8 cellular contexts compared by ENCODE assay signal in the genomic region with DNA sequence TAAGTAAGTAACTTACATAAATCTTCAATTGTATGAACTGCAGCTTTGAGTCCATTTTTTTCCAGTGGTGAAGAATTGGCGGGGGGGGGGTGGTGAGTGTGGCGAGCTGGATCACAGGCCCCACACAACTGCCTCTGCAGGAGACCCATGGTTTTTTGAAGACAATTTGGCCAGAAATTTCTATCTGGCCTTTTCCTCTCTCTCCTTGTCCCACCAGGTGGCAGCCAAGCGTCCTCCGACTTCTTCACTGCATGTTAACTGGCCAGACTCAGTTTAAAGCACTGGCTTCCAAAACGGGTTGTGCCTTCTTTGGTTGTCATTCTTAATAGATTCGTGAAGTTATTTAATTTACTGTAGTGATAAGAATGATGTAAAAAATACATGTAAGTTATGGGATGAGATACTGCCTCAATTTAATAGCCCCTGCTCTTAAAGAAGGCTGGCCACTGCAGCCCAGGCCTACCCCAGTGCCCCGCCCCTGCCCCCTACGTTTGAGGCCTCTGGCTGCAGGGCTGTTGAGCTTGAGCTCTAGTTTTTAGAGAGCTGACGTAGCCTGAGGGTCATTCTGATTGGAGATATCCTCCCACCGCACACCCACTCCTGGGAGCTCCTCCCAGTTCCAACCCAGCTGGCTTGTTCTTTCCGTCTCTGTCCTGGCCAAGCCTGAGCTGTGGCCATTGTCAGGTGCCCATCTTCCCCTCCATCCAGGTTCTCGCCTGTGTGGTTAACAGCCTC. TPM values are rescaled to one million over a fixed set of nuclear protein-coding genes. Genes with fewer than 3 reads are reported as not detected.
DNase-seq lines count a peak whose midpoint lies in the region; FAIRE-seq and TF ChIP-seq lines count a peak whose summit lies in the region.

No MANE protein-coding gene starts in this region.

- H2AFZ ChIP-seq in H1 (ENCODE audit: low read length), result no peak overlapping the region

- H3K9ac ChIP-seq in H1 (replicated peaks in 1 of 4; ENCODE audit: extremely low read depth in 1 of 4, low read depth in 3 of 4, low read length in 3 of 4), result no peak overlapping the region

- peak; percentile 53 to 66 for TF ChIP-seq RAD21 in H1 (IDR thresholded peaks at IDR 0.05 in 1 of 2, conservative IDR thresholded peaks at IDR 0.05 in 1 of 2; ENCODE audit: low read depth in 2 of 2, low read length in 2 of 2)

- H3K4me2 ChIP-seq in H1 (ENCODE audit: insufficient read depth in 1 of 2, low read depth in 2 of 2, low read length in 2 of 2), result no peak overlapping the region

- H4K20me1 ChIP-seq in H1 (replicated peaks in 1 of 2; ENCODE audit: control insufficient read depth in 1 of 2, insufficient read depth in 2 of 2, low read length in 2 of 2), result peaks cover 0 to 2% of the 10 kb centered on the region in 2 experiments

- no peak overlapping the region for H3K27ac ChIP-seq in H1 (ENCODE audit: low read depth, low read length)

- no peaks in the 10 kb centered on the region for H3K79me2 ChIP-seq in H1 (ENCODE audit: control insufficient read depth in 1 of 2, insufficient read depth in 2 of 2, low read length in 2 of 2)

- TF ChIP-seq EP300 in H1 (IDR thresholded peaks at IDR 0.05; ENCODE audit: borderline replicate concordance in 1 of 2, low read depth in 2 of 2, low read length in 2 of 2), result no peak

- no peaks in the 10 kb centered on the region for H3K9me3 Mint-ChIP-seq in neural crest cell

- H3K23ac ChIP-seq in H1 (ENCODE audit: insufficient read length), result no peak overlapping the region

- no peaks in the 10 kb centered on the region for H3K4me1 ChIP-seq in H1 (replicated peaks in 1 of 4; ENCODE audit: control insufficient read depth in 3 of 4, insufficient read depth in 4 of 4, low read length in 3 of 4)

- H3K27ac Mint-ChIP-seq in neural crest cell (ENCODE audit: unreplicated experiment), result no peak overlapping the region

- DNase-seq in NCI-H526 (lab: John Stamatoyannopoulos, UW) (peak; percentile 10 to 59), NCI-H526 treated with DMSO at 0.1 percent for 48 hours (lab: John Stamatoyannopoulos, UW) (no peak), NCI-H2227 (lab: John Stamatoyannopoulos, UW; ENCODE audit: unreplicated experiment) (peak; percentile 75), H1 (ENCODE audit: low read depth in 1 of 2, low spot score in 2 of 2) (no peak), neural crest cell (ENCODE audit: low read depth, low spot score) (peak; percentile 65), SKM-1 treated with dmso at 0.1 percent for 144 hours (lab: John Stamatoyannopoulos, UW; ENCODE audit: unreplicated experiment) (no peak), germinal center (ENCODE audit: low spot score) (no peak), RCC 7860 (ENCODE audit: low spot score) (no peak)

- POLR2A ChIA-PET in H1 (lab: Charles Lee; ENCODE audit: partially characterized antibody), result interaction anchor here (0.6 to 1.2 kb wide), 2 partner anchors 9 to 112 kb away, joined by 4 read pairs; no protein-coding TSS in a partner anchor

- no peak overlapping the region for H4K91ac ChIP-seq in H1 (replicated peaks; ENCODE audit: insufficient read length, low read length)

- no peak overlapping the region for H2AK5ac ChIP-seq in H1 (ENCODE audit: low read depth, low read length)

- H3K36me3 ChIP-seq in H1 (ENCODE audit: control insufficient read depth in 2 of 4, insufficient read depth in 4 of 4, low read length in 3 of 4), result peaks cover 36 to 75% (median 59%) of the 10 kb centered on the region in 4 experiments

- TF ChIP-seq POLR2A in H1 (IDR thresholded peaks at IDR 0.05; ENCODE audit: control extremely low read depth in 1 of 2, low read depth in 2 of 2, low read length in 2 of 2), result no peak

- no peaks in the 10 kb centered on the region; the same call in 1 of the 2 replicates for H3K79me1 ChIP-seq in H1 (ENCODE audit: low read depth, low read length)

- H3K18ac ChIP-seq in H1 (ENCODE audit: extremely low read depth, low read length), result no peak overlapping the region

- no peak overlapping the region for H2BK15ac ChIP-seq in H1 (ENCODE audit: low read length)

- H2BK120ac ChIP-seq in H1 (replicated peaks; ENCODE audit: low read depth, low read length), result no peak overlapping the region

- no peak overlapping the region for H3K4me3 ChIP-seq in H1 (ENCODE audit: extremely low read depth in 1 of 4, insufficient read depth in 2 of 4, low read depth in 3 of 4, low read length in 4 of 4)

- H3K56ac ChIP-seq in H1 (replicated peaks; ENCODE audit: insufficient read length, low read depth, low read length), result no peak overlapping the region

- H2BK20ac ChIP-seq in H1 (ENCODE audit: low read length), result no peak overlapping the region

- CTCF ChIA-PET in H1 (lab: Charles Lee; ENCODE audit: partially characterized antibody), result interaction anchor here (0.6 to 4.0 kb wide), 24 partner anchors 8 to 1474 kb away, joined by 3 to 34 read pairs (median 3); partner anchors contain the start of gene COIL

- H3K27me3 Mint-ChIP-seq in neural crest cell (ENCODE audit: low read depth), result no peaks in the 10 kb centered on the region

- peak; percentile 36 for FAIRE-seq in H1 (lab: Jason Lieb, UNC)
- no peak for FAIRE-seq in RCC 7860 (lab: Jason Lieb, UNC)

- WGBS in H1 (ENCODE audit: extremely low coverage in 1 of 2, insufficient coverage in 1 of 2, insufficient read length in 1 of 2, insufficient replicate concordance in 2 of 2, low coverage in 1 of 2, low lambda C conversion rate in 2 of 2, missing lambda C conversion rate in 1 of 2), 2 experiments, result 72% methylated on average over 12 of the region's 12 CpGs; no CpG with 5 or more reads in 1 of the 2 experiments

- no peaks in the 10 kb centered on the region for H3K23me2 ChIP-seq in H1 (ENCODE audit: low read depth, low read length)

- no peak overlapping the region for H2BK12ac ChIP-seq in H1 (ENCODE audit: low read depth, low read length)

- no peak overlapping the region for H4K5ac ChIP-seq in H1 (ENCODE audit: insufficient read length, low read depth, low read length)

- H2BK5ac ChIP-seq in H1 (ENCODE audit: low read depth, low read length), result no peak overlapping the region

- H4K8ac ChIP-seq in H1 (ENCODE audit: extremely low read depth, insufficient read depth, low read length), result no peak overlapping the region

- H3K14ac ChIP-seq in H1 (ENCODE audit: insufficient read length), result no peak overlapping the region

- TF ChIP-seq CTCF in H1 (IDR thresholded peaks at IDR 0.05; ENCODE audit: control extremely low read depth in 1 of 3, insufficient read depth in 1 of 3, low read depth in 1 of 3, low read length in 3 of 3), result peak; percentile 55 to 62 (median 59)
- TF ChIP-seq CTCF in neural crest cell (conservative IDR thresholded peaks at IDR 0.05), result peak; percentile 75

- no peaks in the 10 kb centered on the region for H3K9me3 ChIP-seq in H1 (ENCODE audit: insufficient read depth in 2 of 2, low read depth in 1 of 2, low read length in 1 of 2)

- H3K4me3 Mint-ChIP-seq in neural crest cell, result no peak overlapping the region

- no peaks in the 10 kb centered on the region for H3K27me3 ChIP-seq in H1 (replicated peaks in 1 of 4; ENCODE audit: control insufficient read depth in 3 of 4, extremely low read depth in 1 of 4, insufficient read depth in 3 of 4, low read length in 3 of 4)

- H3K4me1 Mint-ChIP-seq in neural crest cell, result peaks cover 12% of the 10 kb centered on the region

- H3K36me3 Mint-ChIP-seq in neural crest cell (ENCODE audit: low read depth), result peaks cover 7% of the 10 kb centered on the region

- H3K4ac ChIP-seq in H1 (replicated peaks; ENCODE audit: insufficient read length, low read depth, low read length), result no peak overlapping the region

TF ChIP-seq in H1, 55 proteins besides CTCF, POLR2A, EP300 and RAD21:
- TF ChIP-seq POLR2AphosphoS5 (IDR thresholded peaks at IDR 0.05; ENCODE audit: low read depth, low read length) (no peak), RXRA (IDR thresholded peaks at IDR 0.05; ENCODE audit: insufficient read depth, low read depth, low read length) (no peak), KDM1A (IDR thresholded peaks at IDR 0.05; ENCODE audit: borderline replicate concordance, low read length) (no peak), CBX5 (IDR thresholded peaks at IDR 0.05; ENCODE audit: low read depth, low read length) (no peak), CHD2 (IDR thresholded peaks at IDR 0.05; ENCODE audit: low read length) (no peak), TAF1 (IDR thresholded peaks at IDR 0.05; ENCODE audit: low read depth, low read length) (no peak), TBP (IDR thresholded peaks at IDR 0.05; ENCODE audit: low read depth, low read length) (no peak), SRF (IDR thresholded peaks at IDR 0.05; ENCODE audit: low read depth, low read length) (no peak), BCL11A (IDR thresholded peaks at IDR 0.05; ENCODE audit: low read depth in 2 of 2, low read length in 2 of 2) (no peak), CEBPB (IDR thresholded peaks at IDR 0.05; ENCODE audit: low read depth, low read length) (no peak), RFX5 (IDR thresholded peaks at IDR 0.05; ENCODE audit: borderline replicate concordance, low read depth, low read length) (no peak), TEAD4 (IDR thresholded peaks at IDR 0.05; ENCODE audit: low read depth, low read length) (no peak), MAFK (IDR thresholded peaks at IDR 0.05; ENCODE audit: low read depth, low read length) (no peak)
- TF ChIP-seq, protein P1, sequence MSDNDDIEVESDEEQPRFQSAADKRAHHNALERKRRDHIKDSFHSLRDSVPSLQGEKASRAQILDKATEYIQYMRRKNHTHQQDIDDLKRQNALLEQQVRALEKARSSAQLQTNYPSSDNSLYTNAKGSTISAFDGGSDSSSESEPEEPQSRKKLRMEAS (IDR thresholded peaks at IDR 0.05), result no peak

RNA-seq across cellular contexts. Expression of gene AKAP1, which starts 36.4 kb away (rescaled TPM):
- total RNA-seq in H1 (2021; fragmentation: NEBNext Ultra II Directional; extraction: Animal tissue kit (Norgen Biotek cat#: 25700)), result 110 and 120 TPM in 2 replicates
- 156 and 195 TPM in 2 replicates for polyA plus RNA-seq in H1 (2011; rRNA removed)
- polyA plus RNA-seq in H1 (2011; cell fraction: cytosol; rRNA removed), result 142 TPM
- polyA plus RNA-seq in H1 (2011; cell fraction: nucleus; rRNA removed), result 377 TPM
- 83.6 to 102 TPM (median 91.8 TPM) in 4 replicates for polyA plus RNA-seq in H1 (2012, experiment 1 of 2)
- 36.0 TPM for polyA plus RNA-seq in H1 (2012, experiment 2 of 2)
- polyA plus RNA-seq in H1 (2013, experiment 1 of 2), result 166 TPM
- polyA plus RNA-seq in H1 (2013, experiment 2 of 2), result 181 TPM
- polyA minus RNA-seq in H1 (2011; rRNA and poly(A)+ RNA removed), result 331 and 335 TPM in 2 replicates
- polyA minus RNA-seq in H1 (2011; cell fraction: cytosol; rRNA and poly(A)+ RNA removed), result 139 TPM
- polyA minus RNA-seq in H1 (2011; cell fraction: nucleus; rRNA and poly(A)+ RNA removed), result 80.5 TPM
- 21.5 and 23.4 TPM in 2 replicates for total RNA-seq in neural crest cell

Comparison
In these comparisons a context has a peak if more than half of its experiments do, and no peak if none do; other contexts are left out.
1. DNase-seq: peak in NCI-H526 (2 of 2), NCI-H2227 (single experiment) and neural crest cell (single experiment); none in NCI-H526 treated with DMSO at 0.1 percent for 48 hours (single experiment), H1 (0 of 2), SKM-1 treated with dmso at 0.1 percent for 144 hours (single experiment), germinal center (single experiment) and RCC 7860 (single experiment).